9 cellular contexts compared by ENCODE assay signal in genomic region chr19:14570864-14571527, GRCh38. TPM values are rescaled to one million over a fixed set of nuclear protein-coding genes. Genes with fewer than 3 reads are reported as not detected.
DNase-seq lines count a peak whose midpoint lies in the region; ATAC-seq, FAIRE-seq and TF ChIP-seq lines count a peak whose summit lies in the region.
"Had no signal": no experiment of that assay in that cellular context is flagged by ENCODE, and none has a peak within 500 bp of the region (broad histone marks: within the 10 kb centered on the region; RNA-seq: fewer than 3 reads in every experiment).

No MANE protein-coding gene starts in this region.

- CTCF ChIA-PET in K562 (lab: Yijun Ruan, JAX; ENCODE audit: low intra/inter-chr PET ratio), result no interaction called here

- H3K4me1 Mint-ChIP-seq in activated T-cell treated with anti-CD3 and anti-CD28 coated beads, Interleukin-2, amount 50 U/mL, for 72 hours (ENCODE audit: low read depth), result peaks cover 50% of the 10 kb centered on the region
- H3K4me1 Mint-ChIP-seq in memory B cell (peaks cover 30% of the 10 kb centered on the region), type B pancreatic cell (ENCODE audit: unreplicated experiment) (peaks cover 19% of the 10 kb centered on the region)

- no peak for DNase-seq in activated T-cell treated with anti-CD3 and anti-CD28 coated beads, Interleukin-2, amount 50 U/mL, for 72 hours
- no peak for DNase-seq in activated T-cell treated with anti-CD3 and anti-CD28 coated beads, Interleukin-2, amount 50 U/mL, for 1 hour
- no peak for DNase-seq in K562 (ENCODE audit: extremely low read depth in 1 of 4, low spot score in 3 of 4)
- DNase-seq in memory B cell (ENCODE audit: low spot score in 2 of 2), result no peak
- no peak for DNase-seq in type B pancreatic cell (ENCODE audit: extremely low spot score, unreplicated experiment)
- DNase-seq in HuH-7.5 (ENCODE audit: low spot score), result no peak

- TF ChIP-seq POLR2A in K562 (conservative IDR thresholded peaks at IDR 0.05), result no peak

- in situ Hi-C loops in K562 (cut with MboI), result loop anchor here (5.0 to 10.0 kb wide), 3 partner anchors 116 to 324 kb away; no protein-coding TSS in a partner anchor

- peak overlapping the region; percentile 80 for H3K27ac ChIP-seq in K562 (ENCODE audit: extremely low read depth, low read depth, low read length)

- H3K4me2 ChIP-seq in K562 (ENCODE audit: insufficient read depth, low read length), result peak overlapping the region; percentile 90

- H3K27ac Mint-ChIP-seq in activated T-cell treated with anti-CD3 and anti-CD28 coated beads, Interleukin-2, amount 50 U/mL, for 72 hours, result peak overlapping the region; percentile 93
- H3K27ac Mint-ChIP-seq in memory B cell, result peak overlapping the region; percentile 90
- H3K27ac Mint-ChIP-seq in type B pancreatic cell, result peak overlapping the region; percentile 56

- TF ChIP-seq CTCF in K562 (IDR thresholded peaks at IDR 0.05 in 2 of 3, conservative IDR thresholded peaks at IDR 0.05 in 1 of 3; ENCODE audit: insufficient read depth in 2 of 3, low read depth in 1 of 3, low read length in 3 of 3) (no peak), type B pancreatic cell (conservative IDR thresholded peaks at IDR 0.05) (no peak)

- no peak for ATAC-seq in activated T-cell treated with anti-CD3 and anti-CD28 coated beads, Interleukin-2, amount 50 U/mL, for 72 hours (replicated peaks in 1 of 2)
- ATAC-seq in K562, result no peak
- no peak for ATAC-seq in memory B cell (ENCODE audit: low read depth)
- no peak for ATAC-seq in HG03097 (IDR thresholded peaks at IDR 0.05; ENCODE audit: low FRiP score, unreplicated experiment)
- ATAC-seq in HG02642 (IDR thresholded peaks at IDR 0.05; ENCODE audit: poor library complexity, unreplicated experiment), result no peak

- WGBS in K562 (ENCODE audit: insufficient coverage, low coverage, missing lambda C conversion rate), result 20% methylated on average over 20 of the region's 22 CpGs

- no peak for TF ChIP-seq EP300 in K562 (IDR thresholded peaks at IDR 0.05; ENCODE audit: low read length)

- peak overlapping the region; percentile 93; the same call in 1 of the 2 replicates for H2AFZ ChIP-seq in K562 (ENCODE audit: low read depth, low read length)

- no TSS peak for BruUV-seq in K562 (replicated peaks; lab: Mats Ljungman, UMichigan)

- no peaks in the 10 kb centered on the region for H3K9me3 Mint-ChIP-seq in activated T-cell treated with anti-CD3 and anti-CD28 coated beads, Interleukin-2, amount 50 U/mL, for 72 hours
- no peaks in the 10 kb centered on the region for H3K9me3 Mint-ChIP-seq in memory B cell
- no peaks in the 10 kb centered on the region for H3K9me3 Mint-ChIP-seq in type B pancreatic cell

- FAIRE-seq in K562 (lab: Jason Lieb, UNC), result no peak
- FAIRE-seq: D721Med had no signal

- H3K36me3 ChIP-seq in K562 (ENCODE audit: control insufficient read depth, insufficient read depth, low read length), result peaks cover 38% of the 10 kb centered on the region; the same call in 2 of the 3 replicates

- H3K4me1 ChIP-seq in K562 (replicated peaks in 1 of 2; ENCODE audit: control insufficient read depth in 2 of 2, insufficient read depth in 2 of 2, low read length in 2 of 2), result peaks cover 10 to 59% of the 10 kb centered on the region in 2 experiments; a peak in 4 of 5 replicates

- H3K79me2 ChIP-seq in K562 (ENCODE audit: control insufficient read depth, insufficient read depth, low read length), result peaks cover 34% of the 10 kb centered on the region

- peak overlapping the region; percentile 86 for H3K4me3 ChIP-seq in K562

- intact Hi-C loops in K562 (cut with micrococcal nuclease), result no loop called here

- no peaks in the 10 kb centered on the region for H3K9me3 ChIP-seq in K562 (replicated peaks; ENCODE audit: control insufficient read depth, insufficient read depth, low read depth, low read length)

- H3K9ac ChIP-seq in K562 (ENCODE audit: insufficient read depth in 1 of 2, low read depth in 2 of 2, low read length in 2 of 2), result peak overlapping the region; percentile 92 to 96

- peaks cover 0 to 1% of the 10 kb centered on the region in 2 donors for H3K36me3 Mint-ChIP-seq in activated T-cell treated with anti-CD3 and anti-CD28 coated beads, Interleukin-2, amount 50 U/mL, for 72 hours (ENCODE audit: insufficient read depth in 2 of 2)
- peaks cover 8% of the 10 kb centered on the region for H3K36me3 Mint-ChIP-seq in memory B cell
- peaks cover 3% of the 10 kb centered on the region for H3K36me3 Mint-ChIP-seq in type B pancreatic cell

- H3K4me3 Mint-ChIP-seq in activated T-cell treated with anti-CD3 and anti-CD28 coated beads, Interleukin-2, amount 50 U/mL, for 72 hours, result peak overlapping the region; percentile 99 to 100
- H3K4me3 Mint-ChIP-seq in memory B cell (peak overlapping the region; percentile 95), type B pancreatic cell (peak overlapping the region; percentile 95)

- H3K27me3 ChIP-seq in K562 (ENCODE audit: control insufficient read depth in 2 of 2, insufficient read depth in 2 of 2, low read length in 2 of 2), result no peaks in the 10 kb centered on the region; a peak in 1 of 5 replicates

- no peaks in the 10 kb centered on the region for H3K9me1 ChIP-seq in K562 (ENCODE audit: control insufficient read depth, insufficient read depth, low read length)

- POLR2A ChIA-PET in K562 (lab: Yijun Ruan, JAX), result interaction anchor here (1.6 kb wide), 1 partner anchor 9 kb away, joined by 4 read pairs; no protein-coding TSS in a partner anchor

- TF ChIP-seq RAD21 in K562 (CRISPR knock-in tag; conservative IDR thresholded peaks at IDR 0.05 in 1 of 2, IDR thresholded peaks at IDR 0.05 in 1 of 2), result no peak

- no peaks in the 10 kb centered on the region for H3K27me3 Mint-ChIP-seq in activated T-cell treated with anti-CD3 and anti-CD28 coated beads, Interleukin-2, amount 50 U/mL, for 72 hours (ENCODE audit: low read depth)
- H3K27me3 Mint-ChIP-seq in memory B cell (no peaks in the 10 kb centered on the region), type B pancreatic cell (no peaks in the 10 kb centered on the region)

- 0 out of 2 replicates have a peak, but pooled peaks cover 9% of the 10 kb centered on the region for H4K20me1 ChIP-seq in K562 (replicated peaks; ENCODE audit: control insufficient read depth, insufficient read depth, low read length)

RNA-seq across cellular contexts. Expression of gene NDUFB7, which starts 0.9 kb away (rescaled TPM):
- total RNA-seq in activated T-cell treated with anti-CD3 and anti-CD28 coated beads, Interleukin-2, amount 50 U/mL, for 72 hours, result 10 to 100 TPM; 78.5 to 87.0 TPM
- 5.1 and 13.9 TPM in 2 replicates for total RNA-seq in K562 (2011; cell fraction: chromatin; rRNA removed; ENCODE audit: low replicate concordance)
- 55.0 and 85.4 TPM in 2 replicates for total RNA-seq in K562 (2011; cell fraction: nucleolus; rRNA removed)
- total RNA-seq in K562 (2011; cell fraction: nucleoplasm; rRNA removed), result 23.9 and 26.6 TPM in 2 replicates
- total RNA-seq in K562 (2014; rRNA removed) (842 and 854 TPM in 2 replicates), K562 (2014; rRNA removed; fragmentation: Illumina TruSeq; extraction: Trizol) (7.4 and 14.9 TPM in 2 replicates), K562 (2015; rRNA removed; fragmentation: Illumina TruSeq; extraction: Trizol) (227 and 243 TPM in 2 replicates), K562 (2021) (289 and 313 TPM in 2 replicates), type B pancreatic cell (ENCODE audit: low replicate concordance) (137 and 188 TPM in 2 replicates)
- polyA plus RNA-seq in K562 (2011; rRNA removed) (137 and 185 TPM in 2 replicates), K562 (2014; fragmentation: Illumina TruSeq; extraction: Trizol) (37.6 and 257 TPM in 2 replicates), K562 (2014; fragmentation: Nextera tagmentation; extraction: Ambion mirVana) (10 to 100 TPM; 31.3 to 91.8 TPM), K562 (2014; rRNA removed) (810 and 833 TPM in 2 replicates)
- 393 and 1,045 TPM in 2 replicates for polyA plus RNA-seq in K562 (2011; cell fraction: cytosol; rRNA removed)
- polyA plus RNA-seq in K562 (2011; cell fraction: nucleus; rRNA removed), result 125 and 147 TPM in 2 replicates
- polyA plus RNA-seq in K562 (2012), result 246 and 272 TPM in 2 replicates
- polyA minus RNA-seq in K562 (2011; rRNA and poly(A)+ RNA removed), result 14.2 and 24.3 TPM in 2 replicates
- polyA minus RNA-seq in K562 (2011; cell fraction: cytosol; rRNA and poly(A)+ RNA removed), result 76.8 and 119 TPM in 2 replicates
- 20.3 and 27.4 TPM in 2 replicates for polyA minus RNA-seq in K562 (2011; cell fraction: nucleus; rRNA and poly(A)+ RNA removed)

RNA-seq across cellular contexts. Expression of gene CLEC17A, which starts 11.9 kb away (rescaled TPM):
- total RNA-seq in activated T-cell treated with anti-CD3 and anti-CD28 coated beads, Interleukin-2, amount 50 U/mL, for 72 hours, result under 1 TPM; 0.29 to 0.46 TPM
- not detected in 2 replicates for total RNA-seq in K562 (2011; cell fraction: chromatin; rRNA removed; ENCODE audit: low replicate concordance)
- not detected in 2 replicates for total RNA-seq in K562 (2011; cell fraction: nucleolus; rRNA removed)
- total RNA-seq in K562 (2011; cell fraction: nucleoplasm; rRNA removed), result not detected in 2 replicates
- total RNA-seq in K562 (2014; rRNA removed) (not detected in 2 replicates), K562 (2014; rRNA removed; fragmentation: Illumina TruSeq; extraction: Trizol) (not detected in 2 replicates), K562 (2015; rRNA removed; fragmentation: Illumina TruSeq; extraction: Trizol) (not detected in 2 replicates), K562 (2021) (not detected in 2 replicates), type B pancreatic cell (ENCODE audit: low replicate concordance) (not detected in 2 replicates)
- polyA plus RNA-seq in K562 (2011; rRNA removed) (0.03 TPM in 1 of 2 replicates, not detected in the other), K562 (2014; fragmentation: Illumina TruSeq; extraction: Trizol) (not detected in 2 replicates), K562 (2014; fragmentation: Nextera tagmentation; extraction: Ambion mirVana) (not detected), K562 (2014; rRNA removed) (not detected in 2 replicates)
- polyA plus RNA-seq in K562 (2011; cell fraction: cytosol; rRNA removed), result not detected in 2 replicates
- not detected in 2 replicates for polyA plus RNA-seq in K562 (2011; cell fraction: nucleus; rRNA removed)
- not detected in 2 replicates for polyA plus RNA-seq in K562 (2012)
- polyA minus RNA-seq in K562 (2011; rRNA and poly(A)+ RNA removed), result not detected in 2 replicates
- not detected in 2 replicates for polyA minus RNA-seq in K562 (2011; cell fraction: cytosol; rRNA and poly(A)+ RNA removed)
- not detected in 2 replicates for polyA minus RNA-seq in K562 (2011; cell fraction: nucleus; rRNA and poly(A)+ RNA removed)

RNA-seq across cellular contexts. Expression of gene TECR, which starts 41.6 kb away (rescaled TPM):
- 100 to 1,000 TPM; 105 to 106 TPM for total RNA-seq in activated T-cell treated with anti-CD3 and anti-CD28 coated beads, Interleukin-2, amount 50 U/mL, for 72 hours
- total RNA-seq in K562 (2011; cell fraction: chromatin; rRNA removed; ENCODE audit: low replicate concordance), result 122 and 325 TPM in 2 replicates
- 437 and 484 TPM in 2 replicates for total RNA-seq in K562 (2011; cell fraction: nucleolus; rRNA removed)
- total RNA-seq in K562 (2011; cell fraction: nucleoplasm; rRNA removed), result 307 and 324 TPM in 2 replicates
- total RNA-seq in K562 (2014; rRNA removed), result 86.0 and 158 TPM in 2 replicates
- total RNA-seq in K562 (2014; rRNA removed; fragmentation: Illumina TruSeq; extraction: Trizol), result 33.1 and 36.7 TPM in 2 replicates
- 81.9 and 91.6 TPM in 2 replicates for total RNA-seq in K562 (2015; rRNA removed; fragmentation: Illumina TruSeq; extraction: Trizol)
- total RNA-seq in K562 (2021), result 186 and 195 TPM in 2 replicates
- polyA plus RNA-seq in K562 (2011; rRNA removed), result 68.0 and 169 TPM in 2 replicates
- 224 and 335 TPM in 2 replicates for polyA plus RNA-seq in K562 (2011; cell fraction: cytosol; rRNA removed)
- polyA plus RNA-seq in K562 (2011; cell fraction: nucleus; rRNA removed), result 326 and 378 TPM in 2 replicates
- polyA plus RNA-seq in K562 (2012), result 229 and 297 TPM in 2 replicates
- polyA plus RNA-seq in K562 (2014; fragmentation: Illumina TruSeq; extraction: Trizol), result 204 and 211 TPM in 2 replicates
- polyA plus RNA-seq in K562 (2014; fragmentation: Nextera tagmentation; extraction: Ambion mirVana), result 10 to 100 TPM; 29.3 to 73.2 TPM
- polyA plus RNA-seq in K562 (2014; rRNA removed), result 81.4 and 108 TPM in 2 replicates
- polyA minus RNA-seq in K562 (2011; rRNA and poly(A)+ RNA removed), result 76.6 and 95.7 TPM in 2 replicates
- polyA minus RNA-seq in K562 (2011; cell fraction: cytosol; rRNA and poly(A)+ RNA removed), result 188 and 209 TPM in 2 replicates
- 66.2 and 80.1 TPM in 2 replicates for polyA minus RNA-seq in K562 (2011; cell fraction: nucleus; rRNA and poly(A)+ RNA removed)
- 171 and 240 TPM in 2 replicates for total RNA-seq in type B pancreatic cell (ENCODE audit: low replicate concordance)

RNA-seq across cellular contexts. Expression of gene DNAJB1, which starts 52.8 kb away (rescaled TPM):
- 10 to 100 TPM; 62.5 to 64.1 TPM for total RNA-seq in activated T-cell treated with anti-CD3 and anti-CD28 coated beads, Interleukin-2, amount 50 U/mL, for 72 hours
- total RNA-seq in K562 (2011; cell fraction: chromatin; rRNA removed; ENCODE audit: low replicate concordance), result 66.1 and 87.4 TPM in 2 replicates
- 67.0 and 68.3 TPM in 2 replicates for total RNA-seq in K562 (2011; cell fraction: nucleolus; rRNA removed)
- total RNA-seq in K562 (2011; cell fraction: nucleoplasm; rRNA removed), result 68.0 and 69.1 TPM in 2 replicates
- total RNA-seq in K562 (2014; rRNA removed) (62.1 and 71.5 TPM in 2 replicates), K562 (2014; rRNA removed; fragmentation: Illumina TruSeq; extraction: Trizol) (51.2 and 60.9 TPM in 2 replicates), K562 (2015; rRNA removed; fragmentation: Illumina TruSeq; extraction: Trizol) (85.3 and 86.5 TPM in 2 replicates), K562 (2021) (94.8 and 99.9 TPM in 2 replicates), type B pancreatic cell (ENCODE audit: low replicate concordance) (142 and 277 TPM in 2 replicates)
- polyA plus RNA-seq in K562 (2011; rRNA removed) (83.5 and 113 TPM in 2 replicates), K562 (2014; fragmentation: Illumina TruSeq; extraction: Trizol) (78.3 and 100 TPM in 2 replicates), K562 (2014; fragmentation: Nextera tagmentation; extraction: Ambion mirVana) (10 to 100 TPM; 13.2 to 16.2 TPM), K562 (2014; rRNA removed) (61.7 and 79.2 TPM in 2 replicates)
- polyA plus RNA-seq in K562 (2011; cell fraction: cytosol; rRNA removed), result 101 TPM in 2 replicates
- 78.2 and 79.0 TPM in 2 replicates for polyA plus RNA-seq in K562 (2011; cell fraction: nucleus; rRNA removed)
- 69.4 and 84.8 TPM in 2 replicates for polyA plus RNA-seq in K562 (2012)
- 71.6 and 93.9 TPM in 2 replicates for polyA minus RNA-seq in K562 (2011; rRNA and poly(A)+ RNA removed)
- 31.4 and 40.9 TPM in 2 replicates for polyA minus RNA-seq in K562 (2011; cell fraction: cytosol; rRNA and poly(A)+ RNA removed)
- polyA minus RNA-seq in K562 (2011; cell fraction: nucleus; rRNA and poly(A)+ RNA removed), result 22.5 and 40.4 TPM in 2 replicates
